20 cellular contexts compared by ENCODE assay signal in genomic region chr7:19930851-19931250, GRCh38.
"Had no signal": no experiment of that assay in that cellular context is flagged by ENCODE, and none has a peak within 500 bp of the region (broad histone marks: within the 10 kb centered on the region; RNA-seq: fewer than 3 reads in every experiment).

No MANE protein-coding gene starts in this region.

- FAIRE-seq: bronchial epithelial cell had no signal

- H3K4me3 ChIP-seq: adrenal gland had no signal

- H3K4me1 ChIP-seq: adrenal gland had no signal

- H3K36me3 ChIP-seq: adrenal gland had no signal

- DNase-seq: activated CD4-positive, alpha-beta memory T cell treated with anti-CD3 and anti-CD28 coated beads, Interleukin-2, amount 10 ng/mL, durations not matched to agents 7 days and 5 days; activated CD4-positive, alpha-beta T cell treated with anti-CD3 and anti-CD28 coated beads, Interleukin-2, amount 10 ng/mL, durations not matched to agents 7 days and 5 days; activated CD4-positive, CD25-positive, alpha-beta regulatory T cell; activated naive CD4-positive, alpha-beta T cell treated with anti-CD3 and anti-CD28 coated beads, Interleukin-2, amount 50 U/mL, for 16 hours; activated naive CD8-positive, alpha-beta T cell treated with anti-CD3 and anti-CD28 coated beads, Interleukin-2, amount 10 ng/mL, durations not matched to agents 7 days and 5 days; activated T-cell treated with anti-CD3 and anti-CD28 coated beads for 4 hours; activated T-cell treated with anti-CD3 and anti-CD28 coated beads, Interleukin-2, amount 50 U/mL, for 72 hours; adrenal gland; anterior cingulate cortex; central memory CD4-positive, alpha-beta T cell; MM.1S; NCI-H1105; NCI-H1436; NCI-H1694 treated with DMSO at 0.1 percent for 48 hours; NCI-H2029 treated with DMSO at 0.1 percent for 48 hours; NCI-H510A treated with DMSO at 0.1 percent for 48 hours; SIG-M5; T-helper 17 cell; T-helper 9 cell had no signal

- H3K27me3 ChIP-seq: adrenal gland had no signal

- H3K27ac ChIP-seq: adrenal gland had no signal
